Comparison of ENCODE assay signal across 16 cellular contexts in the genomic region with DNA sequence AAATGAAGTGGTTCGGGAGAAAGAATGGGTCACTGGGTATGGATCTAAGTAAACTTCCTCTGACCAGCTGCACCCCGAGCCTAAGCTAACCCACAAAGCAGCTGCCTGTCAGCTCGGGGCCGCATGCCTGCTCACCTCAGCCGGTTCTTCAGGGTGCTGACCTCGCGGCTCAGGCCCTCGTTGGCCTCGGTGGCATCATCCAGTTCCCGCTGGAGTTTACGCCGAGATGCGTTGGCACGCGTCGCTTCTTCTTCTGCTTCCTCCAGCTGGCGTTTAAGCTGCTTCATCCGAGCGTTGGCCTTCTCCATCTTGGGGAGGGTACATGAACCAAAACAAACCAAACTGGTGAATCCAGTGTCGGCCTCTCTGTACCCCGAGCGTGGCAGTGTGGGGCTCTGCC. TPM values are rescaled to one million over a fixed set of nuclear protein-coding genes. Genes with fewer than 3 reads are reported as not detected.
DNase-seq lines count a peak whose midpoint lies in the region; FAIRE-seq and TF ChIP-seq lines count a peak whose summit lies in the region.
"Had no signal": no experiment of that assay in that cellular context is flagged by ENCODE, and none has a peak within 500 bp of the region (broad histone marks: within the 10 kb centered on the region; RNA-seq: fewer than 3 reads in every experiment).

No MANE protein-coding gene starts in this region.

- H3K4me3 ChIP-seq in endodermal cell (ENCODE audit: low read length): no peak overlapping the region

- peaks cover 97% of the 10 kb centered on the region for H3K36me3 ChIP-seq in endodermal cell (ENCODE audit: control insufficient read depth, insufficient read depth, low read length)

- no peak overlapping the region for H3K56ac ChIP-seq in H9 (ENCODE audit: insufficient read length, low read depth, low read length)

- H3K27ac Mint-ChIP-seq in H9 (peak overlapping the region in 1 of 3 experiments; percentile 47; a peak in 1 of 7 replicates), endodermal cell (no peak overlapping the region)
- H3K27ac Mint-ChIP-seq: B cell had no signal

- no peaks in the 10 kb centered on the region for H3K27me3 Mint-ChIP-seq in H9 (ENCODE audit: low read depth)
- no peaks in the 10 kb centered on the region for H3K27me3 Mint-ChIP-seq in endodermal cell (ENCODE audit: insufficient read depth)
- H3K27me3 Mint-ChIP-seq: B cell; CD4-positive, alpha-beta T cell had no signal

- H3K4ac ChIP-seq in H9 (ENCODE audit: low read depth, low read length): no peak overlapping the region

- no peak overlapping the region for H2BK5ac ChIP-seq in H9 (ENCODE audit: insufficient read length, low read length)

- TF ChIP-seq CTCF in H9 (conservative IDR thresholded peaks at IDR 0.05) (no peak), endodermal cell (conservative IDR thresholded peaks at IDR 0.05) (no peak)

- no peaks in the 10 kb centered on the region for H4K20me1 ChIP-seq in H9 (ENCODE audit: control insufficient read depth, insufficient read depth, insufficient read length)

- H3K9me3 ChIP-seq in H9 (ENCODE audit: control insufficient read depth, low read depth, low read length): no peaks in the 10 kb centered on the region
- no peaks in the 10 kb centered on the region for H3K9me3 ChIP-seq in endodermal cell (ENCODE audit: control insufficient read depth, low read length)

- no peak overlapping the region for H3K23ac ChIP-seq in H9 (ENCODE audit: insufficient read length, low read depth, low read length)

- H3K79me2 ChIP-seq in H9 (ENCODE audit: insufficient read depth, low read length): no peaks in the 10 kb centered on the region

- no peak overlapping the region for H2AK5ac ChIP-seq in H9 (ENCODE audit: insufficient read length, low read length)

- no peak overlapping the region for H3K4me2 ChIP-seq in H9 (ENCODE audit: insufficient read depth, insufficient read length, low read length)

- H3K14ac ChIP-seq in H9 (ENCODE audit: insufficient read depth, low read length): no peak overlapping the region

- H3T11ph ChIP-seq in H9 (ENCODE audit: low read length): no peak overlapping the region

- H3K79me1 ChIP-seq in H9 (ENCODE audit: insufficient read depth, low read depth, low read length, poor library complexity, severe bottlenecking): no peaks in the 10 kb centered on the region

- intact Hi-C loops in cardiac septum (cut with DNase I): no loop called here

- H2BK20ac ChIP-seq in H9 (ENCODE audit: low read depth, low read length, poor library complexity, severe bottlenecking): no peak overlapping the region

- no peak overlapping the region for H2BK12ac ChIP-seq in H9 (ENCODE audit: insufficient read length, low read depth, low read length)

- no peak overlapping the region for H4K91ac ChIP-seq in H9 (ENCODE audit: insufficient read length, low read depth, low read length)

- H3K36me3 Mint-ChIP-seq in H9 (ENCODE audit: insufficient read depth in 1 of 3, low read depth in 3 of 3) (peaks cover 45 to 97% (median 86%) of the 10 kb centered on the region in 3 experiments), endodermal cell (ENCODE audit: low read depth) (peaks cover 93% of the 10 kb centered on the region)

- H3K9ac ChIP-seq in H9 (ENCODE audit: extremely low read depth, insufficient read length, low read length) (no peak overlapping the region), endodermal cell (ENCODE audit: extremely low read depth, low read length, poor library complexity, severe bottlenecking) (no peak overlapping the region)

- H3K18ac ChIP-seq in H9 (ENCODE audit: insufficient read length, low read depth, low read length): no peak overlapping the region

- no CpG with 5 or more reads among the region's 22 CpGs for WGBS in H9 (ENCODE audit: extremely low coverage, insufficient read length, low lambda C conversion rate)
- WGBS in endodermal cell (ENCODE audit: insufficient coverage in 1 of 2, insufficient read length in 1 of 2), 2 experiments: 95 to 96% methylated on average over 21 to 22 of the region's 22 CpGs

- H2BK15ac ChIP-seq in H9 (ENCODE audit: low read depth, low read length): no peak overlapping the region

- FAIRE-seq in GM12891 (lab: Jason Lieb, UNC) (no peak), frontal cortex (lab: Jason Lieb, UNC) (no peak)
- FAIRE-seq: A204.1, GM12892, H1 had no signal

- H3K4me1 ChIP-seq in H9 (ENCODE audit: insufficient read depth, low read length): no peaks in the 10 kb centered on the region
- H3K4me1 ChIP-seq in endodermal cell (ENCODE audit: control insufficient read depth, insufficient read depth, low read length): no peaks in the 10 kb centered on the region

- no peak overlapping the region for H3K27ac ChIP-seq in H9 (ENCODE audit: insufficient read length, low read depth, low read length)
- no peak overlapping the region for H3K27ac ChIP-seq in endodermal cell (ENCODE audit: low read depth, low read length)

- no peak overlapping the region for H3K4me3 Mint-ChIP-seq in H9
- H3K4me3 Mint-ChIP-seq in endodermal cell: no peak overlapping the region
- H3K4me3 Mint-ChIP-seq: B cell; CD4-positive, alpha-beta T cell had no signal

- H2AFZ ChIP-seq in H9 (ENCODE audit: low read length): no peak overlapping the region

- H2BK120ac ChIP-seq in H9 (ENCODE audit: low read depth, low read length, poor library complexity, severe bottlenecking): no peak overlapping the region

- no peak overlapping the region for H4K5ac ChIP-seq in H9 (ENCODE audit: insufficient read length, low read depth, low read length)

- no peak for DNase-seq in GM12891 (ENCODE audit: insufficient read length, low spot score)
- peak; percentile 29 for DNase-seq in H9
- peak; percentile 40 for DNase-seq in endodermal cell
- DNase-seq in stimulated activated CD8-positive, alpha-beta memory T cell treated with anti-CD3 and anti-CD28 coated beads, Interleukin-4, amount 100 ng/mL, for 48 hours: peak; percentile 18
- DNase-seq in frontal cortex (ENCODE audit: low spot score in 2 of 2): no peak
- DNase-seq in cardiac septum (ENCODE audit: low spot score): no peak
- no peak for DNase-seq in NCI-H1417 treated with DMSO at 0.1 percent for 48 hours (lab: John Stamatoyannopoulos, UW)
- no peak for DNase-seq in GM03348 (ENCODE audit: low spot score)
- DNase-seq: C1 segment of cervical spinal cord; Calu3; CD4-positive, alpha-beta T cell; DMS 273 treated with DMSO at 0.1 percent for 48 hours had no signal

- no peaks in the 10 kb centered on the region for H3K27me3 ChIP-seq in H9 (ENCODE audit: insufficient read depth, low read length)
- H3K27me3 ChIP-seq in endodermal cell (ENCODE audit: control insufficient read depth, insufficient read depth, low read length, poor library complexity, severe bottlenecking): no peaks in the 10 kb centered on the region

- H3K9me3 Mint-ChIP-seq in H9 (no peaks in the 10 kb centered on the region), endodermal cell (no peaks in the 10 kb centered on the region)
- H3K9me3 Mint-ChIP-seq: CD4-positive, alpha-beta T cell had no signal

- H3K4me1 Mint-ChIP-seq in H9: no peaks in the 10 kb centered on the region
- no peaks in the 10 kb centered on the region for H3K4me1 Mint-ChIP-seq in endodermal cell
- H3K4me1 Mint-ChIP-seq: B cell had no signal

- no peak overlapping the region for H4K8ac ChIP-seq in H9 (replicated peaks; ENCODE audit: insufficient read length, low read depth, low read length)

- no peaks in the 10 kb centered on the region for H3K23me2 ChIP-seq in H9 (ENCODE audit: insufficient read length, low read depth, low read length, poor library complexity, severe bottlenecking)

- no peak for TF ChIP-seq POLR2A in GM12891 (IDR thresholded peaks at IDR 0.05; ENCODE audit: low read depth, low read length)

TF ChIP-seq in GM12891, 5 proteins besides CTCF, POLR2A, EP300 and RAD21:
- no peak for TF ChIP-seq PAX5 (IDR thresholded peaks at IDR 0.05; ENCODE audit: insufficient read depth, low read length, severe bottlenecking)
- 0 out of 2 replicates have a peak, but pooled peaks have one; percentile 24 for TF ChIP-seq POLR2AphosphoS5 (IDR thresholded peaks at IDR 0.05; ENCODE audit: low read depth, low read length)

RNA-seq across cellular contexts. Expression of a gene that starts 41.1 kb away (rescaled TPM):
- 20.6 TPM for polyA plus RNA-seq in GM12891 (2012; ENCODE audit: low read depth, missing spikeins)
- total RNA-seq in H9 (2021): 32.9 and 38.4 TPM in 2 replicates
- total RNA-seq in endodermal cell: 10 to 100 TPM; 60.4 to 61.2 TPM
- 26.2 TPM for polyA plus RNA-seq in endodermal cell (2013, experiment 1 of 2)
- polyA plus RNA-seq in endodermal cell (2013, experiment 2 of 2): 26.3 TPM
- 41.2 TPM for total RNA-seq in frontal cortex
- 42.0 TPM for total RNA-seq in cardiac septum

Comparison
In these comparisons a context has a peak if more than half of its experiments do, and no peak if none do; other contexts are left out.
1. DNase-seq: peak in H9 (single experiment), endodermal cell (single experiment) and stimulated activated CD8-positive, alpha-beta memory T cell treated with anti-CD3 and anti-CD28 coated beads, Interleukin-4, amount 100 ng/mL, for 48 hours (single experiment); none in GM12891 (single experiment), frontal cortex (0 of 2), cardiac septum (single experiment), NCI-H1417 treated with DMSO at 0.1 percent for 48 hours (single experiment) and GM03348 (single experiment).